In the genomic region with DNA sequence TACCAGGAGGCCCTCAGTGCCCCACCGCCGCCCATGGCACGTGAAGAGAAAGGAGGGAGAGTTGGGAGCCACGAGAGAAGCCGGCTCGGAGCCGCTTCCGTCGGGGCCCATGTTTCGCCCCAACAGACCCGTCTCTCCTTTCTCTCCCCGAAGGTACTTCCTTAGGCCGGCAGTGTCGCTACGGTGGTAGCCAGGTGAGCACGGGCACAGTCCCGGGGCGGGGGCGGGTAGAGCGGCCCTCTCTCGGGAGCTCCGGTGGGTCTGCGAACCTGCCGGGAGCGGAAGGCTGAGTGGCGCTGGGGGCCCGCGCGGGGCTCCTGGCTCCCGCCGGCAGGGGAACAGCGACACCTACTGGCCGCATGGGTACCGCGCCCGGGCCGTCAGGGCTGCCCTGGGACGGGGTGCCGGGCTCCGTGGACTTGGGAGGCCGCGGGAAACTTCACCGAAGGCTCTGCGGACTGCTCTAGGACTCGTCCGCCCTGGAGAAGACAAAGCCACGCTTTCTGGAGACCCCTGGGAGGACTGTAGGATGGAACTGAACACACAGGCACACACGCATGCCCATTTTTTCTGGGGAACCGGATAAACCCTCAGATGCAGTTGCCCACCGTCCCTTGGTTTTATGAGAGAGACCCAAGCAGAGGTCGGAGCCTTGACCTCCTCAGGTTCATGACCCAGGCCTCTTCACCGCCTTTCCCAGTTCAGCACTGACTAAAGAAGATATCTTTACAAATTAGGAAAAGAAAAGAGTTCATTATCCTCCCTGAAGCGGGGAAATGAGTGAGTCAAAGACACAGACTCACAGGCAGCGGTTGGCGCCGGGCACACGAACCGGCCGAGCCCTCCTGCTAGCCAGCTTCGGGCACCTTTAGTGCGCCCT, we compare ENCODE assay signal across 8 cellular contexts.
A peak's percentile ranks its signal among the peaks of the same experiment; 100 is the strongest.
DNase-seq lines count a peak whose midpoint lies in the region; ATAC-seq and TF ChIP-seq lines count a peak whose summit lies in the region.

No MANE protein-coding gene starts in this region.

- no peaks in the 10 kb centered on the region for H3K9me3 ChIP-seq in CD4-positive, alpha-beta T cell (ENCODE audit: control insufficient read depth, low read length)
- H3K9me3 ChIP-seq in PC-9 (ENCODE audit: insufficient read depth, low read depth) (no peaks in the 10 kb centered on the region), neural progenitor cell (ENCODE audit: low read depth) (no peaks in the 10 kb centered on the region), stomach (no peaks in the 10 kb centered on the region)

- H3K4me1 ChIP-seq in PC-9 (replicated peaks; ENCODE audit: insufficient read depth) = peaks cover 10% of the 10 kb centered on the region
- H3K4me1 ChIP-seq in neural progenitor cell = peaks cover 6% of the 10 kb centered on the region
- H3K4me1 ChIP-seq in stomach = peaks cover 13 to 34% (median 24%) of the 10 kb centered on the region in 4 donors

- no peaks in the 10 kb centered on the region for H3K36me3 ChIP-seq in PC-9 (ENCODE audit: low read depth)
- H3K36me3 ChIP-seq in neural progenitor cell = no peaks in the 10 kb centered on the region
- H3K36me3 ChIP-seq in stomach = no peaks in the 10 kb centered on the region

- H3K4me3 Mint-ChIP-seq in CD4-positive, alpha-beta T cell = peak overlapping the region; percentile 44
- H3K4me3 Mint-ChIP-seq in activated T-cell treated with anti-CD3 and anti-CD28 coated beads, Interleukin-2, amount 50 U/mL, for 72 hours = peak overlapping the region; percentile 64 to 75
- peak overlapping the region; percentile 57 for H3K4me3 Mint-ChIP-seq in neural progenitor cell

- peak overlapping the region; percentile 98 for H2AFZ ChIP-seq in PC-9
- peak overlapping the region; percentile 75 for H2AFZ ChIP-seq in neural progenitor cell (replicated peaks)

- H3K27me3 Mint-ChIP-seq in CD4-positive, alpha-beta T cell = peaks cover 91% of the 10 kb centered on the region
- H3K27me3 Mint-ChIP-seq in activated T-cell treated with anti-CD3 and anti-CD28 coated beads, Interleukin-2, amount 50 U/mL, for 72 hours (ENCODE audit: low read depth) = peaks cover 93% of the 10 kb centered on the region
- peaks cover 81% of the 10 kb centered on the region for H3K27me3 Mint-ChIP-seq in neural progenitor cell (ENCODE audit: insufficient read depth, low read depth)

- CTCF ChIA-PET in CD4-positive, alpha-beta T cell (lab: Charles Lee) = interaction anchor here (0.7 to 3.3 kb wide), 4 partner anchors 9 to 900 kb away, joined by 3 to 18 read pairs (median 6); no protein-coding TSS in a partner anchor
- CTCF ChIA-PET in PC-9 (lab: Charles Lee) = interaction anchor here (0.8 to 1.6 kb wide), 4 partner anchors 9 to 899 kb away, joined by 3 to 7 read pairs (median 4); no protein-coding TSS in a partner anchor

- no peaks in the 10 kb centered on the region for H3K9me2 ChIP-seq in PC-9 (ENCODE audit: insufficient read depth)

- no peak overlapping the region for H3K27ac ChIP-seq in CD4-positive, alpha-beta T cell (ENCODE audit: low read depth, low read length)
- H3K27ac ChIP-seq in PC-9 = no peak overlapping the region
- no peak overlapping the region for H3K27ac ChIP-seq in neural progenitor cell
- H3K27ac ChIP-seq in stomach = no peak overlapping the region

- no TSS peak for BruUV-seq in PC-9 (replicated peaks; lab: Mats Ljungman, UMichigan)

- no peaks in the 10 kb centered on the region for H4K20me1 ChIP-seq in PC-9 (ENCODE audit: insufficient read depth)
- H4K20me1 ChIP-seq in neural progenitor cell (ENCODE audit: low read depth) = peaks cover 94% of the 10 kb centered on the region

- H3K4me2 ChIP-seq in PC-9 = peak overlapping the region; percentile 86
- H3K4me2 ChIP-seq in neural progenitor cell = peak overlapping the region; percentile 82

- peak; percentile 53 to 80 (median 66) for DNase-seq in CD4-positive, alpha-beta T cell
- DNase-seq in PC-9 (peak in 1 of 2 experiments; percentile 86), fibroblast of pulmonary artery (ENCODE audit: low read depth) (peak; percentile 47), neural progenitor cell (ENCODE audit: low spot score) (peak; percentile 88), stomach (peak; percentile 78)
- peak; percentile 84 to 88 for DNase-seq in activated T-cell treated with anti-CD3 and anti-CD28 coated beads, Interleukin-2, amount 50 U/mL, for 72 hours

- H3K9ac ChIP-seq in neural progenitor cell = no peak overlapping the region

- ATAC-seq in CD4-positive, alpha-beta T cell (ENCODE audit: poor library complexity) = peak; percentile 85
- ATAC-seq in GM19397 (IDR thresholded peaks at IDR 0.05; ENCODE audit: unreplicated experiment) (peak; percentile 84), HG03460 (IDR thresholded peaks at IDR 0.05; ENCODE audit: unreplicated experiment) (peak; percentile 74)
- peak; percentile 89 to 92 for ATAC-seq in activated T-cell treated with anti-CD3 and anti-CD28 coated beads, Interleukin-2, amount 50 U/mL, for 72 hours (replicated peaks in 1 of 2)

- H3K79me2 ChIP-seq in PC-9 (ENCODE audit: low read depth) (no peaks in the 10 kb centered on the region), neural progenitor cell (ENCODE audit: low read depth) (no peaks in the 10 kb centered on the region)

- no peaks in the 10 kb centered on the region for H3K9me3 Mint-ChIP-seq in CD4-positive, alpha-beta T cell
- no peaks in the 10 kb centered on the region for H3K9me3 Mint-ChIP-seq in activated T-cell treated with anti-CD3 and anti-CD28 coated beads, Interleukin-2, amount 50 U/mL, for 72 hours
- no peaks in the 10 kb centered on the region for H3K9me3 Mint-ChIP-seq in neural progenitor cell

- H3K4me1 Mint-ChIP-seq in CD4-positive, alpha-beta T cell (ENCODE audit: low read depth) = peaks cover 25% of the 10 kb centered on the region
- peaks cover 35% of the 10 kb centered on the region for H3K4me1 Mint-ChIP-seq in activated T-cell treated with anti-CD3 and anti-CD28 coated beads, Interleukin-2, amount 50 U/mL, for 72 hours (ENCODE audit: low read depth)
- H3K4me1 Mint-ChIP-seq in neural progenitor cell = peaks cover 50% of the 10 kb centered on the region

- H3F3A ChIP-seq in PC-9 (ENCODE audit: insufficient read depth, low read depth) = peaks cover 2% of the 10 kb centered on the region; the same call in 1 of the 2 replicates
- peaks cover 35% of the 10 kb centered on the region for H3F3A ChIP-seq in neural progenitor cell (ENCODE audit: low read depth)

- WGBS in stomach, 5 donors = 2 to 4% (median 3%) methylated on average over 31 to 61 of the region's 61 CpGs

- TF ChIP-seq EP300 in stomach (IDR thresholded peaks at IDR 0.05) = no peak

- no peaks in the 10 kb centered on the region for H3K36me3 Mint-ChIP-seq in CD4-positive, alpha-beta T cell (ENCODE audit: low read depth)
- peaks cover 7 to 12% of the 10 kb centered on the region in 2 donors for H3K36me3 Mint-ChIP-seq in activated T-cell treated with anti-CD3 and anti-CD28 coated beads, Interleukin-2, amount 50 U/mL, for 72 hours (ENCODE audit: insufficient read depth in 2 of 2)
- no peaks in the 10 kb centered on the region for H3K36me3 Mint-ChIP-seq in neural progenitor cell

- POLR2A ChIA-PET in CD4-positive, alpha-beta T cell (lab: Charles Lee) = interaction anchor here (1.0 to 1.5 kb wide), 2 partner anchors 10 to 15 kb away, joined by 4 to 5 read pairs; no protein-coding TSS in a partner anchor
- POLR2A ChIA-PET in PC-9 (lab: Charles Lee; ENCODE audit: unreplicated experiment) = no interaction called here

- peak; percentile 93 for TF ChIP-seq CTCF in CD4-positive, alpha-beta T cell (IDR thresholded peaks at IDR 0.05)
- TF ChIP-seq CTCF in PC-9 (conservative IDR thresholded peaks at IDR 0.05) (peak; percentile 93), fibroblast of pulmonary artery (IDR thresholded peaks at IDR 0.05; ENCODE audit: low read length, missing control alignments) (peak; percentile 65), neural progenitor cell (IDR thresholded peaks at IDR 0.05) (peak; percentile 96), stomach (IDR thresholded peaks at IDR 0.05) (peak in 5 of 7 experiments; percentile 65 to 95 (median 85))

- intact Hi-C loops in CD4-positive, alpha-beta T cell (cut with DNase I, micrococcal nuclease) = loop anchor here (1.0 to 5.0 kb wide), 2 partner anchors 538 to 899 kb away; no protein-coding TSS in a partner anchor
- intact Hi-C loops in PC-9 (cut with micrococcal nuclease; ENCODE audit: unreplicated experiment) = loop anchor here (1.0 to 2.0 kb wide), 3 partner anchors 490 to 900 kb away; no protein-coding TSS in a partner anchor
- intact Hi-C loops in stomach (cut with DNase I; ENCODE audit: low total_unique reads) = no loop called here

- no peak overlapping the region for H3K27ac Mint-ChIP-seq in CD4-positive, alpha-beta T cell
- peak overlapping the region; percentile 75 for H3K27ac Mint-ChIP-seq in activated T-cell treated with anti-CD3 and anti-CD28 coated beads, Interleukin-2, amount 50 U/mL, for 72 hours
- no peak overlapping the region for H3K27ac Mint-ChIP-seq in neural progenitor cell

- peak overlapping the region; percentile 71 for H3K4me3 ChIP-seq in PC-9
- H3K4me3 ChIP-seq in fibroblast of pulmonary artery (replicated peaks; ENCODE audit: low read depth, low read length) = peak overlapping the region; percentile 30
- H3K4me3 ChIP-seq in neural progenitor cell = peak overlapping the region; percentile 43
- H3K4me3 ChIP-seq in stomach = peak overlapping the region; percentile 34 to 53 (median 44)

- H3K27me3 ChIP-seq in CD4-positive, alpha-beta T cell (ENCODE audit: control insufficient read depth, insufficient read depth, low read length) = peaks cover 96% of the 10 kb centered on the region
- H3K27me3 ChIP-seq in PC-9 (ENCODE audit: insufficient read depth, low read depth) (no peaks in the 10 kb centered on the region), neural progenitor cell (peaks cover 100% of the 10 kb centered on the region), stomach (peaks cover 30 to 100% (median 93%) of the 10 kb centered on the region in 3 donors)

- no peak for TF ChIP-seq POLR2A in stomach (IDR thresholded peaks at IDR 0.05)
